ENCODE assay signal across 11 cellular contexts in the genomic region with DNA sequence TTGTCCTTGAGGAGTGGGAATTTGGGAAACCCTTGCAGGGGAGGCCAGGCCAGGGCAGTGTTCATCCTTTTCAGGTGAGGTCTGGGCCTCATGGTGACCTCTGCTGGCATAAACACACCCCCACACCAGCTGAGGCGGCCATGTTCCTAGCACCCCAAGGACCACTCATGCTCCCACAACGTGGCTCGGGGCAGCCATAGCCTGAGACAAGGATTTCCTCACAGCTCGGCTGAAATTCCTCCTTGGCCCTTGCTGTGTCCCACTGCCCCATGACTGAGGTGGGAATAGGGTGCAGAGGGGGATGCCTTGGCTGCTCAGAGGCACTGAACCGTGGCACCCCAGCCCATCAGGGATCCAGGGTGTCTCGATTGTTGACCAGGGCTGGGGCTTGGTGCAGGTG. TPM values are rescaled to one million over a fixed set of nuclear protein-coding genes. Genes with fewer than 3 reads are reported as not detected.
DNase-seq lines count a peak whose midpoint lies in the region; ATAC-seq and TF ChIP-seq lines count a peak whose summit lies in the region.
"Had no signal": no experiment of that assay in that cellular context is flagged by ENCODE, and none has a peak within 500 bp of the region (broad histone marks: within the 10 kb centered on the region; RNA-seq: fewer than 3 reads in every experiment).

No MANE protein-coding gene starts in this region.

- H3K27me3 Mint-ChIP-seq in MCF 10A (ENCODE audit: insufficient read depth, unreplicated experiment): no peaks in the 10 kb centered on the region

- BruUV-seq in PC-3 (replicated peaks; lab: Mats Ljungman, UMichigan) (no TSS peak), MCF 10A (replicated peaks; lab: Mats Ljungman, UMichigan) (no TSS peak)

- CTCF ChIA-PET in PC-3 (lab: Charles Lee): no interaction called here
- CTCF ChIA-PET in MCF 10A (lab: Yijun Ruan, JAX): interaction anchor here (0.5 to 0.6 kb wide), 3 partner anchors 16 to 281 kb away, joined by 3 read pairs; no protein-coding TSS in a partner anchor

- no peaks in the 10 kb centered on the region for H3F3A ChIP-seq in PC-3 (ENCODE audit: low read length, unreplicated experiment)

- no peak overlapping the region for H3K4me3 Mint-ChIP-seq in MCF 10A (ENCODE audit: unreplicated experiment)
- H3K4me3 Mint-ChIP-seq: T-helper 2 cell treated with Interferon-gamma antibody and Interleukin-4, amounts not matched to agents 5 μg/mL and 100 μg/mL, for 36 hours had no signal

- H2AFZ ChIP-seq in PC-3 (ENCODE audit: low read length) (no peak overlapping the region), osteoblast (ENCODE audit: low read length) (no peak overlapping the region)

- no peaks in the 10 kb centered on the region for H3K79me2 ChIP-seq in PC-3 (ENCODE audit: low read length)
- H3K79me2 ChIP-seq in osteoblast (ENCODE audit: insufficient read depth, low read length): peaks cover 16% of the 10 kb centered on the region

- ATAC-seq in PC-3 (peak; percentile 43), HG03039 (IDR thresholded peaks at IDR 0.05; ENCODE audit: unreplicated experiment) (no peak)
- ATAC-seq: psoas muscle had no signal

- H3K4me3 ChIP-seq in GM12865 (ENCODE audit: low read depth, low read length) (no peak overlapping the region), PC-3 (ENCODE audit: low read length) (no peak overlapping the region), osteoblast (ENCODE audit: insufficient read depth, low read length) (no peak overlapping the region)
- H3K4me3 ChIP-seq: psoas muscle had no signal

- POLR2A ChIA-PET in PC-3 (lab: Charles Lee; ENCODE audit: unreplicated experiment): no interaction called here
- POLR2A ChIA-PET in MCF 10A (lab: Yijun Ruan, JAX): interaction anchor here (1.0 kb wide), 1 partner anchor 11 kb away, joined by 3 read pairs; no protein-coding TSS in a partner anchor

- peaks cover 10% of the 10 kb centered on the region for H3K36me3 Mint-ChIP-seq in MCF 10A (ENCODE audit: insufficient read depth, unreplicated experiment)

- H3K36me3 ChIP-seq in PC-3 (ENCODE audit: low read depth, low read length) (no peaks in the 10 kb centered on the region), osteoblast (ENCODE audit: insufficient read depth, low read length) (no peaks in the 10 kb centered on the region)

- H3K9me3 Mint-ChIP-seq in MCF 10A (ENCODE audit: unreplicated experiment): no peaks in the 10 kb centered on the region
- H3K9me3 Mint-ChIP-seq: T-helper 2 cell treated with Interferon-gamma antibody and Interleukin-4, amounts not matched to agents 5 μg/mL and 100 μg/mL, for 36 hours had no signal

- H3K27me3 ChIP-seq in PC-3 (ENCODE audit: low read length) (no peaks in the 10 kb centered on the region), osteoblast (ENCODE audit: insufficient read depth, low read length) (no peaks in the 10 kb centered on the region)

- H3K9ac ChIP-seq in PC-3 (ENCODE audit: low read length): no peak overlapping the region

- H3K9me3 ChIP-seq in PC-3 (ENCODE audit: low read length) (no peaks in the 10 kb centered on the region), osteoblast (ENCODE audit: low read depth, low read length) (no peaks in the 10 kb centered on the region)
- H3K9me3 ChIP-seq: psoas muscle had no signal

- intact Hi-C loops in PC-3 (cut with micrococcal nuclease): no loop called here
- intact Hi-C loops in MCF 10A (cut with micrococcal nuclease): no loop called here

- in situ Hi-C loops in ACHN (cut with HindIII; ENCODE audit: low pct_ligation_motif_present, low pct_unique_long_range_greater_than_20kb, low sequenced_read_pairs): no loop called here

- H3K9me2 ChIP-seq in PC-3 (replicated peaks; ENCODE audit: low read length): no peaks in the 10 kb centered on the region

- TF ChIP-seq CTCF in GM12865 (IDR thresholded peaks at IDR 0.05; ENCODE audit: insufficient read depth, low read depth, low read length, missing control alignments) (peak; percentile 40), PC-3 (conservative IDR thresholded peaks at IDR 0.05; ENCODE audit: low read depth, low read length) (peak; percentile 47), MCF 10A (IDR thresholded peaks at IDR 0.05; ENCODE audit: unreplicated experiment) (peak; percentile 9), osteoblast (IDR thresholded peaks at IDR 0.05; ENCODE audit: extremely low read depth, low read depth, low read length) (peak; percentile 25)

- H3K27ac ChIP-seq in PC-3 (ENCODE audit: low read length): no peak overlapping the region
- no peak overlapping the region for H3K27ac ChIP-seq in osteoblast (ENCODE audit: low read depth, low read length)
- H3K27ac ChIP-seq: psoas muscle had no signal

- H3K4me1 Mint-ChIP-seq in MCF 10A (ENCODE audit: insufficient read depth, unreplicated experiment): peaks cover 16% of the 10 kb centered on the region

- H3K4me2 ChIP-seq in PC-3 (ENCODE audit: low read length) (no peak overlapping the region), osteoblast (ENCODE audit: insufficient read depth, low read length) (no peak overlapping the region)

- DNase-seq in GM12865 (ENCODE audit: low read depth): peak; percentile 26
- no peak for DNase-seq in PC-3
- no peak for DNase-seq in MCF 10A (ENCODE audit: unreplicated experiment)
- DNase-seq in osteoblast (ENCODE audit: insufficient read length, low spot score, missing footprints): no peak
- DNase-seq in ACHN: no peak
- no peak for DNase-seq in SW480 (ENCODE audit: low spot score)
- DNase-seq: mesendoderm, NCI-H2171, psoas muscle had no signal

- no peaks in the 10 kb centered on the region for H3K4me1 ChIP-seq in PC-3 (ENCODE audit: insufficient read depth, low read length)
- H3K4me1 ChIP-seq in osteoblast (ENCODE audit: insufficient read depth, low read length): peaks cover 14% of the 10 kb centered on the region

- H4K20me1 ChIP-seq in PC-3 (ENCODE audit: low read length) (no peaks in the 10 kb centered on the region), osteoblast (ENCODE audit: insufficient read depth, low read length) (peaks cover 20% of the 10 kb centered on the region)

- H3K27ac Mint-ChIP-seq in MCF 10A (ENCODE audit: low read depth, unreplicated experiment): no peak overlapping the region
- H3K27ac Mint-ChIP-seq: T-helper 2 cell treated with Interferon-gamma antibody and Interleukin-4, amounts not matched to agents 5 μg/mL and 100 μg/mL, for 36 hours had no signal

RNA-seq across cellular contexts. Expression of gene SPDEF, which starts 27.3 kb away (rescaled TPM):
- total RNA-seq in PC-3 (2014; rRNA removed) (190 and 205 TPM in 2 replicates), MCF 10A (2022) (not detected in 2 replicates), osteoblast (0.29 TPM in 1 of 2 replicates, not detected in the other)

Comparison
In these comparisons a context has a peak if more than half of its experiments do, and no peak if none do; other contexts are left out.
1. RNA of gene SPDEF, which starts 27.3 kb away (total RNA-seq): 190 to 205 TPM in PC-3; not detected in MCF 10A and 0.29 TPM in osteoblast; every median in the first group is over 100 times any median in the second.
2. Peak in every context shown above with its lines, with median percentiles within 50 percentile points of each other: CTCF ChIP-seq.